Comparison of ENCODE assay signal across 1 cellular context in the genomic region with DNA sequence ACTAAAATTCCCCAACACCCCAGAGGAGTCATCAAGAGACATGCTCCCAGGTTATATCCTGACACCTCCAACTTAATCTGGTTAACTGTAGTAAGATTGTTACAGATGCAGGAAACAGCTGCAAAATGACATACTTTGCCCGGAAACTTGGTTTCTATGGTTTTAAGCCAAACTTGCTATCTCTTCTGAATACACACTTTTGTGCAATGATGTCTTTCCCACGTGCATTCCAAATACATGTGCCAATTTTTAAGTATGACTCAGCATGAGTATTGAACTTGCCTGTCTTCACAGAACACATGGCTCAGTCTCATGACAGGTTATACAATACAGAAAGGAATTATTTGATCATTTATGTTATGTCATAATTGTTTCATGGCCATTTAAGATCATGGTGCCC.
A peak's percentile ranks its signal among the peaks of the same experiment; 100 is the strongest.
TF ChIP-seq lines count a peak whose summit lies in the region.

No MANE protein-coding gene starts in this region.

TF ChIP-seq in IMR-90, 13 proteins besides CTCF, POLR2A, EP300 and RAD21 (continued from another document):
- TF ChIP-seq, protein P1, sequence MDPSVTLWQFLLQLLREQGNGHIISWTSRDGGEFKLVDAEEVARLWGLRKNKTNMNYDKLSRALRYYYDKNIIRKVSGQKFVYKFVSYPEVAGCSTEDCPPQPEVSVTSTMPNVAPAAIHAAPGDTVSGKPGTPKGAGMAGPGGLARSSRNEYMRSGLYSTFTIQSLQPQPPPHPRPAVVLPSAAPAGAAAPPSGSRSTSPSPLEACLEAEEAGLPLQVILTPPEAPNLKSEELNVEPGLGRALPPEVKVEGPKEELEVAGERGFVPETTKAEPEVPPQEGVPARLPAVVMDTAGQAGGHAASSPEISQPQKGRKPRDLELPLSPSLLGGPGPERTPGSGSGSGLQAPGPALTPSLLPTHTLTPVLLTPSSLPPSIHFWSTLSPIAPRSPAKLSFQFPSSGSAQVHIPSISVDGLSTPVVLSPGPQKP (IDR thresholded peaks at IDR 0.05; ENCODE audit: borderline replicate concordance, low read depth, low read length): no peak
- no peak for TF ChIP-seq CHD1 (IDR thresholded peaks at IDR 0.05; ENCODE audit: low read depth, low read length)
- TF ChIP-seq MAZ (IDR thresholded peaks at IDR 0.05; ENCODE audit: borderline replicate concordance, low read depth, low read length): no peak
- peak; percentile 66 for TF ChIP-seq RCOR1 (IDR thresholded peaks at IDR 0.05; ENCODE audit: insufficient replicate concordance, low read length)
- peak; percentile 78 for TF ChIP-seq RFX5 (IDR thresholded peaks at IDR 0.05; ENCODE audit: low read depth, low read length)
- peak; percentile 93 for TF ChIP-seq FOS (IDR thresholded peaks at IDR 0.05; ENCODE audit: low read depth, low read length)
- TF ChIP-seq BHLHE40 (IDR thresholded peaks at IDR 0.05; ENCODE audit: low read depth, low read length): peak; percentile 98
- TF ChIP-seq MAFK (IDR thresholded peaks at IDR 0.05; ENCODE audit: low read depth, low read length): peak; percentile 83
TF ChIP-seq in IMR-90: peak in this region for 9.
